In the genomic region with DNA sequence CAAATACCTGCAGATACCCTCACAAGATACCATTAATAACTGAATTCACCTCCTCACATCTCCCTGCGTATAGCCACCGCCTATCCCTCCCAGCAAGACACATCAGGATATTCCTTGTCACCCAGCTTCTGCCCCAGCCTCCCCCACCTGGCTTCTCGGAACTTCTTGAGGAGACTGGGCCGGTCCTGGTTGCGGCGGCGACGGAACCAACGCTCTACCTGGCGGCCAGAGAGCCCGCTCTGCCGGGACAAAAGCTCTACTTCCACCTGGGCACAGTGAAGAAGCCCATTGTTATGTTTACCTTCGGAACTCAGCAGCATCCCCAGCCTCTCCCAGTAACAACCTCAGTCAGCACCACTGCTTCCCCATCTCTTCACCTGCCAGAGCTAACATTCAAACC, we compare ENCODE assay signal across 23 cellular contexts. TPM values are rescaled to one million over a fixed set of nuclear protein-coding genes. Genes with fewer than 3 reads are reported as not detected.
A peak's percentile ranks its signal among the peaks of the same experiment; 100 is the strongest.
DNase-seq lines count a peak whose midpoint lies in the region; ATAC-seq and TF ChIP-seq lines count a peak whose summit lies in the region.
"Had no signal": no experiment of that assay in that cellular context is flagged by ENCODE, and none has a peak within 500 bp of the region (broad histone marks: within the 10 kb centered on the region; RNA-seq: fewer than 3 reads in every experiment).

No MANE protein-coding gene starts in this region.

- no peaks in the 10 kb centered on the region for H3K27me3 Mint-ChIP-seq in nephron progenitor cell (ENCODE audit: low read depth, poor library complexity)
- H3K27me3 Mint-ChIP-seq: activated naive CD4-positive, alpha-beta T cell treated with anti-CD3 and anti-CD28 coated beads, Interleukin-2, amount 10 ng/mL, durations not matched to agents 7 days and 5 days had no signal

- no peak for TF ChIP-seq CTCF in C4-2B (conservative IDR thresholded peaks at IDR 0.05)
- no peak for TF ChIP-seq CTCF in breast epithelium (IDR thresholded peaks at IDR 0.05)
- no peak for TF ChIP-seq CTCF in nephron progenitor cell (IDR thresholded peaks at IDR 0.05)

- no peak overlapping the region for H3K4me3 Mint-ChIP-seq in nephron progenitor cell
- H3K4me3 Mint-ChIP-seq: activated naive CD4-positive, alpha-beta T cell treated with anti-CD3 and anti-CD28 coated beads, Interleukin-2, amount 10 ng/mL, durations not matched to agents 7 days and 5 days had no signal

- intact Hi-C loops in breast epithelium (cut with DNase I; ENCODE audit: low total_unique reads) = no loop called here

- H3K4me3 ChIP-seq in H7 (ENCODE audit: insufficient read depth, low read depth, low read length) = no peak overlapping the region
- no peak overlapping the region for H3K4me3 ChIP-seq in breast epithelium
- H3K4me3 ChIP-seq: BLaER1 treated with 17β-estradiol and CSF1 and Interleukin-3, amounts not matched to agents 10 nM and 100 nM; body of pancreas; GM23248; vagina had no signal

- H3K27ac Mint-ChIP-seq in nephron progenitor cell = peak overlapping the region; percentile 90
- H3K27ac Mint-ChIP-seq: activated naive CD4-positive, alpha-beta T cell treated with anti-CD3 and anti-CD28 coated beads, Interleukin-2, amount 10 ng/mL, durations not matched to agents 7 days and 5 days had no signal

- H3K27me3 ChIP-seq in H7 (ENCODE audit: control insufficient read depth, insufficient read depth, low read length) (no peaks in the 10 kb centered on the region), breast epithelium (no peaks in the 10 kb centered on the region)
- H3K27me3 ChIP-seq: BLaER1 treated with 17β-estradiol and CSF1 and Interleukin-3, amounts not matched to agents 10 nM and 100 nM; body of pancreas; vagina had no signal

- no peak for ATAC-seq in GM18868 (IDR thresholded peaks at IDR 0.05; ENCODE audit: unreplicated experiment)
- ATAC-seq: body of pancreas had no signal

- H3K4me1 ChIP-seq in breast epithelium = peaks cover 3 to 13% of the 10 kb centered on the region in 2 donors

- peaks cover 46% of the 10 kb centered on the region for H3K4me1 Mint-ChIP-seq in nephron progenitor cell

- no peak for TF ChIP-seq POLR2A in breast epithelium (IDR thresholded peaks at IDR 0.05)

- H3K36me3 Mint-ChIP-seq in nephron progenitor cell (ENCODE audit: low read depth) = peaks cover 55% of the 10 kb centered on the region

- peaks cover 47% of the 10 kb centered on the region for H3K36me3 ChIP-seq in H7 (replicated peaks; ENCODE audit: control insufficient read depth, insufficient read depth, low read length)
- peaks cover 16% of the 10 kb centered on the region for H3K36me3 ChIP-seq in breast epithelium

- H3K27ac ChIP-seq in C4-2B (peak overlapping the region; percentile 9; the same call in 1 of the 2 replicates), breast epithelium (peak overlapping the region; percentile 22 to 41)
- H3K27ac ChIP-seq: BLaER1 treated with 17β-estradiol and CSF1 and Interleukin-3, amounts not matched to agents 10 nM and 100 nM; body of pancreas; GM23248; vagina had no signal

- no peaks in the 10 kb centered on the region for H3K9me3 Mint-ChIP-seq in nephron progenitor cell
- H3K9me3 Mint-ChIP-seq: activated naive CD4-positive, alpha-beta T cell treated with anti-CD3 and anti-CD28 coated beads, Interleukin-2, amount 10 ng/mL, durations not matched to agents 7 days and 5 days had no signal

- DNase-seq in H7 = peak; percentile 8
- no peak for DNase-seq in breast epithelium (ENCODE audit: low spot score in 2 of 2)
- no peak for DNase-seq in nephron progenitor cell
- no peak for DNase-seq in mesenteric fat pad (ENCODE audit: low spot score)
- no peak for DNase-seq in HuH-7.5 (ENCODE audit: low spot score)
- no peak for DNase-seq in effector CD8-positive, alpha-beta T cell (lab: John Stamatoyannopoulos, UW)
- DNase-seq: ACHN; activated CD4-positive, alpha-beta T cell treated with anti-CD3 and anti-CD28 coated beads, Interleukin-2, amount 50 U/mL, for 1 hour; activated naive CD4-positive, alpha-beta T cell treated with anti-CD3 and anti-CD28 coated beads, Interleukin-2, amount 10 ng/mL, durations not matched to agents 7 days and 5 days; body of pancreas; GDM1; GM23248; KBM-7; MV-4-11; NCI-H187; NCI-H226; OCI-M1; retina; Right ventricle myocardium superior had no signal

- no peaks in the 10 kb centered on the region for H3K9me3 ChIP-seq in breast epithelium
- H3K9me3 ChIP-seq: BLaER1 treated with 17β-estradiol and CSF1 and Interleukin-3, amounts not matched to agents 10 nM and 100 nM; body of pancreas; vagina had no signal

RNA-seq across cellular contexts. Expression of gene CERS2, which starts 6.7 kb away (rescaled TPM):
- total RNA-seq in H7 (2014; rRNA removed; shearing (Covaris generic)) = 248 and 297 TPM in 2 replicates
- total RNA-seq in breast epithelium (100 to 1,000 TPM; 121 to 131 (median 128) TPM), mesenteric fat pad (159 TPM)

RNA-seq across cellular contexts. Expression of gene ANXA9, which starts 14.2 kb away (rescaled TPM):
- total RNA-seq in H7 (2014; rRNA removed; shearing (Covaris generic)) = 0.62 and 1.6 TPM in 2 replicates
- total RNA-seq in breast epithelium (10 to 100 TPM in 1 of 3 donors, 1 to 10 TPM in 1, not detected in 1; 3.6 to 13.0 TPM), mesenteric fat pad (0.48 TPM)
- total RNA-seq: GM23248, Right ventricle myocardium superior had no signal

RNA-seq across cellular contexts. Expression of gene MINDY1, which starts 38.8 kb away (rescaled TPM):
- 12.6 and 18.4 TPM in 2 replicates for total RNA-seq in H7 (2014; rRNA removed; shearing (Covaris generic))
- total RNA-seq in breast epithelium = 10 to 100 TPM; 26.2 to 33.5 (median 26.5) TPM
- 18.6 TPM for total RNA-seq in mesenteric fat pad

RNA-seq across cellular contexts. Expression of gene PRUNE1, which starts 40.3 kb away (rescaled TPM):
- total RNA-seq in H7 (2014; rRNA removed; shearing (Covaris generic)) = 33.5 and 36.3 TPM in 2 replicates
- total RNA-seq in breast epithelium (10 to 100 TPM; 21.6 to 34.1 (median 32.8) TPM), mesenteric fat pad (14.4 TPM)

RNA-seq across cellular contexts. Expression of gene SETDB1, which starts 41.8 kb away (rescaled TPM):
- 67.9 and 74.9 TPM in 2 replicates for total RNA-seq in H7 (2014; rRNA removed; shearing (Covaris generic))
- 10 to 100 TPM; 33.4 to 44.6 (median 41.0) TPM for total RNA-seq in breast epithelium
- total RNA-seq in mesenteric fat pad = 32.3 TPM
